In genomic region chr10:66964946-66965345, GRCh38 we compare ENCODE assay signal across 24 cellular contexts. TPM values are rescaled to one million over a fixed set of nuclear protein-coding genes. Genes with fewer than 3 reads are reported as not detected.
"Had no signal": no experiment of that assay in that cellular context is flagged by ENCODE, and none has a peak within 500 bp of the region (broad histone marks: within the 10 kb centered on the region; RNA-seq: fewer than 3 reads in every experiment).

No MANE protein-coding gene starts in this region.

- DNase-seq: Kasumi-1, MM.1S, NCI-H1092 treated with DMSO at 0.1 percent for 48 hours, NCI-H1436, NCI-H187, NCI-H2029, NCI-H2081 treated with DMSO at 0.1 percent for 48 hours, NCI-H2171, NCI-H226, NCI-H446, NCI-H510A, NCI-H524 treated with DMSO at 0.1 percent for 48 hours, NCI-H69, NCI-H774, Right ventricle myocardium superior, RPMI8226, SIG-M5, SK-N-SH had no signal

- H3K4me2 ChIP-seq: KMS-11, SK-N-SH had no signal

- H3K9ac ChIP-seq: KMS-11, SK-N-SH had no signal

- H3K27ac ChIP-seq: HL-60, KMS-11 had no signal

- H3K4me3 ChIP-seq: K562 had no signal

- H3K4me1 Mint-ChIP-seq: IgD-negative memory B cell had no signal

- ATAC-seq: K562 had no signal

- H3K4me3 Mint-ChIP-seq: IgD-negative memory B cell had no signal

- H3K36me3 Mint-ChIP-seq: IgD-negative memory B cell had no signal

- H3K9me3 ChIP-seq: SK-N-SH had no signal

- H3K27ac Mint-ChIP-seq: IgD-negative memory B cell had no signal

RNA-seq across cellular contexts. Expression of gene LRRTM3, which starts 39.1 kb away (rescaled TPM):
- total RNA-seq: K562, M059J, Right ventricle myocardium superior, SK-MEL-5 had no signal
- polyA plus RNA-seq: IgD-negative memory B cell, K562, SK-N-SH had no signal
